Comparison of ENCODE assay signal across 34 cellular contexts in genomic region chr16:8564934-8565345, GRCh38. TPM values are rescaled to one million over a fixed set of nuclear protein-coding genes. Genes with fewer than 3 reads are reported as not detected.
"Had no signal": no experiment of that assay in that cellular context is flagged by ENCODE, and none has a peak within 500 bp of the region (broad histone marks: within the 10 kb centered on the region; RNA-seq: fewer than 3 reads in every experiment).

No MANE protein-coding gene starts in this region.

- H3K9ac ChIP-seq: parathyroid adenoma had no signal

- H3K9me3 Mint-ChIP-seq: dendritic cell treated with granulocyte-macrophage colony-stimulating factor and Interleukin-4, amounts not matched to agents 40 ng/mL and 50 ng/mL, for 4 days; memory B cell; naive B cell; natural killer cell treated with Interleukin-12 subunit alpha and Interleukin-12 subunit beta and Interleukin-15 and Interleukin-18, amount 100 ng/mL, for 72 hours; neural crest cell; stimulated activated naive CD8-positive, alpha-beta T cell treated with anti-CD3 and anti-CD28 coated beads, Interleukin-15, amount 100 ng/mL, for 72 hours had no signal

- H3K27me3 ChIP-seq: transverse colon had no signal

- DNase-seq: effector CD8-positive, alpha-beta T cell; foreskin fibroblast; gastrocnemius medialis; head of caudate nucleus; kidney; naive B cell; stimulated activated CD4-positive, alpha-beta T cell treated with anti-CD3 and anti-CD28 coated beads, Interleukin-12 subunit alpha, Interleukin-12 subunit beta, amount 100 ng/mL, for 4 hours; stimulated activated CD4-positive, alpha-beta T cell treated with anti-CD3 and anti-CD28 coated beads, Interleukin-1b, Interleukin-23, amount 100 ng/mL, for 48 hours; stimulated activated CD4-positive, alpha-beta T cell treated with anti-CD3 and anti-CD28 coated beads, Interleukin-4, amount 100 ng/mL, for 1 hour; stimulated activated CD8-positive, alpha-beta memory T cell treated with anti-CD3 and anti-CD28 coated beads, Interleukin-4, amount 100 ng/mL, for 48 hours; stimulated activated naive CD4-positive, alpha-beta T cell; transverse colon; upper lobe of right lung; uterus had no signal

- H3K27me3 Mint-ChIP-seq: progenitor cell of endocrine pancreas had no signal

- H3K4me1 ChIP-seq: gastrocnemius medialis, parathyroid adenoma, suprapubic skin, upper lobe of right lung, uterus had no signal

- H3K36me3 Mint-ChIP-seq: memory B cell; naive B cell; natural killer cell treated with Interleukin-12 subunit alpha and Interleukin-12 subunit beta and Interleukin-15 and Interleukin-18, amount 100 ng/mL, for 72 hours had no signal

- H3K79me2 ChIP-seq: parathyroid adenoma had no signal

- H3K36me3 ChIP-seq: gastrocnemius medialis, neutrophil, suprapubic skin, transverse colon, upper lobe of right lung, uterus had no signal

- H3K27ac Mint-ChIP-seq: dendritic cell treated with granulocyte-macrophage colony-stimulating factor and Interleukin-4, amounts not matched to agents 40 ng/mL and 50 ng/mL, for 4 days; endodermal cell; memory B cell; naive B cell; natural killer cell treated with Interleukin-12 subunit alpha and Interleukin-12 subunit beta and Interleukin-15 and Interleukin-18, amount 100 ng/mL, for 72 hours; progenitor cell of endocrine pancreas; stimulated activated naive CD8-positive, alpha-beta T cell treated with anti-CD3 and anti-CD28 coated beads, Interleukin-15, amount 100 ng/mL, for 72 hours had no signal

- H3K4me1 Mint-ChIP-seq: endodermal cell; memory B cell; stimulated activated naive CD8-positive, alpha-beta T cell treated with anti-CD3 and anti-CD28 coated beads, Interleukin-15, amount 100 ng/mL, for 72 hours had no signal

- H3K4me3 Mint-ChIP-seq: dendritic cell treated with granulocyte-macrophage colony-stimulating factor and Interleukin-4, amounts not matched to agents 40 ng/mL and 50 ng/mL, for 4 days; endodermal cell; memory B cell; naive B cell; natural killer cell treated with Interleukin-12 subunit alpha and Interleukin-12 subunit beta and Interleukin-15 and Interleukin-18, amount 100 ng/mL, for 72 hours; neural crest cell; stimulated activated naive CD8-positive, alpha-beta T cell treated with anti-CD3 and anti-CD28 coated beads, Interleukin-15, amount 100 ng/mL, for 72 hours had no signal

- H3K4me3 ChIP-seq: gastrocnemius medialis, lung, smooth muscle cell, suprapubic skin, transverse colon, upper lobe of right lung, uterus had no signal

- H2AFZ ChIP-seq: parathyroid adenoma had no signal

- FAIRE-seq: kidney had no signal

- ATAC-seq: esophagus mucosa; gastrocnemius medialis; left lobe of liver; natural killer cell treated with Interleukin-12 subunit alpha and Interleukin-12 subunit beta and Interleukin-15 and Interleukin-18, amount 100 ng/mL, for 72 hours; sciatic nerve; upper lobe of right lung had no signal

- H3K4me2 ChIP-seq: smooth muscle cell had no signal

- H3K9me3 ChIP-seq: gastrocnemius medialis, neutrophil, suprapubic skin, transverse colon, upper lobe of right lung, uterus had no signal

- H3K27ac ChIP-seq: epithelial cell of prostate, gastrocnemius medialis, neutrophil, parathyroid adenoma, suprapubic skin, transverse colon, upper lobe of right lung, uterus had no signal

RNA-seq across cellular contexts. Expression of gene TMEM114, which starts 25.4 kb away (rescaled TPM):
- total RNA-seq: esophagus mucosa; gastrocnemius medialis; glomerular endothelial cell; kidney; left lobe of liver; liver; lung; mononuclear cell; natural killer cell treated with Interleukin-12 subunit alpha and Interleukin-12 subunit beta and Interleukin-15 and Interleukin-18, amount 100 ng/mL, for 72 hours; neural crest cell; osteoblast; sciatic nerve; smooth muscle cell; suprapubic skin; transverse colon; upper lobe of right lung; uterus had no signal
- polyA plus RNA-seq: liver, lung, smooth muscle cell had no signal
